In the genomic region with DNA sequence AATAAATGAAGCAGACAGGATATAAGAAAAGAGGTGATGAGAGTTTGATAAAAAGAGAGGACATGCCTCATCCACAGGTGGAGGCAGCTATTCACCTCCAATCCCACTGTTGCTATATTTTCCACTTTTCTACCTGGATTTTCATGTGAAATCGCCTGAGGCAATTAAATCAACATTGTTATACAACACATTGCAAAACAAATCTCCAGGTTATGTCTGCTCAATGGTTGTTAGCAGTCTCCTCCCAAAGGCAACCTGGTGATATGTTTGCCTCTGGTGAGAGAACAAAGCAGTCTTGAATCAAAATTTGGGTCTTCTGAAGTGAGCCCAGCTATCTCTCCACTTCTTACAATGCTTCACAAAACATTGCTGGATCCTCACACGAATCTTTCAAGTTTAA, we compare ENCODE assay signal across 26 cellular contexts.
"Had no signal": no experiment of that assay in that cellular context is flagged by ENCODE, and none has a peak within 500 bp of the region (broad histone marks: within the 10 kb centered on the region; RNA-seq: fewer than 3 reads in every experiment).

No MANE protein-coding gene starts in this region.

- H3K4me3 Mint-ChIP-seq: mesothelial cell of epicardium; naive B cell; natural killer cell; stimulated activated naive B cell treated with anti-CD40 and anti-IgM and Interleukin-4, amounts not matched to agents 10 μg/mL and 1 μg/mL and 100 μg/mL, for 72 hours had no signal

- ATAC-seq: left cardiac atrium; left lung; natural killer cell; sciatic nerve; stimulated activated naive B cell treated with anti-CD40 and anti-IgM and Interleukin-4, amounts not matched to agents 10 μg/mL and 1 μg/mL and 100 μg/mL, for 72 hours; stimulated activated naive CD8-positive, alpha-beta T cell treated with anti-CD3 and anti-CD28 coated beads, Interleukin-15, Interleukin-2, amounts not matched to agents 100 U/mL and 50 U/mL, for 24 hours had no signal

- H3K9me3 ChIP-seq: left lung, ovary, right atrium auricular region, stomach, testis, thyroid gland, transverse colon, upper lobe of left lung, vagina had no signal

- H3K27ac Mint-ChIP-seq: mesothelial cell of epicardium; naive B cell; natural killer cell; progenitor cell of endocrine pancreas; stimulated activated naive B cell treated with anti-CD40 and anti-IgM and Interleukin-4, amounts not matched to agents 10 μg/mL and 1 μg/mL and 100 μg/mL, for 72 hours had no signal

- H3K36me3 Mint-ChIP-seq: naive B cell, natural killer cell had no signal

- DNase-seq: hippocampal formation; kidney glomerular epithelial cell; left cardiac atrium; left lung; mesendoderm; naive B cell; natural killer cell; ovary; stimulated activated CD4-positive, alpha-beta T cell treated with anti-CD3 and anti-CD28 coated beads, Interleukin-12 subunit alpha, Interleukin-12 subunit beta, amount 100 ng/mL, for 4 hours; stimulated activated CD4-positive, alpha-beta T cell treated with anti-CD3 and anti-CD28 coated beads, Interleukin-15, amount 100 ng/mL, for 24 hours; stimulated activated CD4-positive, alpha-beta T cell treated with anti-CD3 and anti-CD28 coated beads, Interleukin-2, amount 100 ng/mL, for 24 hours; stimulated activated CD4-positive, alpha-beta T cell treated with anti-CD3 and anti-CD28 coated beads, Interleukin-4, amount 100 ng/mL, for 1 hour; stimulated activated naive B cell treated with anti-CD40 and anti-IgM and Interleukin-4, amounts not matched to agents 10 μg/mL and 1 μg/mL and 100 μg/mL, for 72 hours; stimulated activated naive CD8-positive, alpha-beta T cell treated with anti-CD3 and anti-CD28 coated beads, Interleukin-15, Interleukin-2, amounts not matched to agents 100 U/mL and 50 U/mL, for 24 hours; stomach; testis; thyroid gland; transverse colon; upper lobe of left lung had no signal

- H3K36me3 ChIP-seq: ovary, right atrium auricular region, thyroid gland, transverse colon, vagina had no signal

- H3K27me3 ChIP-seq: left lung, ovary, right atrium auricular region, stomach, testis, thyroid gland, transverse colon, upper lobe of left lung, vagina had no signal

- H3K27ac ChIP-seq: left lung, ovary, right atrium auricular region, skin epidermis, stomach, testis, thyroid gland, transverse colon, upper lobe of left lung, vagina had no signal

- H3K4me1 Mint-ChIP-seq: naive B cell; natural killer cell; stimulated activated naive B cell treated with anti-CD40 and anti-IgM and Interleukin-4, amounts not matched to agents 10 μg/mL and 1 μg/mL and 100 μg/mL, for 72 hours had no signal

- H3K4me1 ChIP-seq: left lung, right atrium auricular region, testis, thyroid gland, transverse colon, vagina had no signal

- H3K9me3 Mint-ChIP-seq: naive B cell; natural killer cell; stimulated activated naive B cell treated with anti-CD40 and anti-IgM and Interleukin-4, amounts not matched to agents 10 μg/mL and 1 μg/mL and 100 μg/mL, for 72 hours had no signal

- H3K27me3 Mint-ChIP-seq: naive B cell; progenitor cell of endocrine pancreas; stimulated activated naive B cell treated with anti-CD40 and anti-IgM and Interleukin-4, amounts not matched to agents 10 μg/mL and 1 μg/mL and 100 μg/mL, for 72 hours had no signal

- H3K4me3 ChIP-seq: left lung, lung, ovary, right atrium auricular region, skin epidermis, stomach, testis, thyroid gland, transverse colon, upper lobe of left lung, vagina had no signal
